In genomic region chr22:25572708-25573161, GRCh38 we compare ENCODE assay signal across 13 cellular contexts. TPM values are rescaled to one million over a fixed set of nuclear protein-coding genes. Genes with fewer than 3 reads are reported as not detected.
DNase-seq lines count a peak whose midpoint lies in the region; ATAC-seq, FAIRE-seq and TF ChIP-seq lines count a peak whose summit lies in the region.
"Had no signal": no experiment of that assay in that cellular context is flagged by ENCODE, and none has a peak within 500 bp of the region (broad histone marks: within the 10 kb centered on the region; RNA-seq: fewer than 3 reads in every experiment).

No MANE protein-coding gene starts in this region.

- no peak overlapping the region for H3K4me3 Mint-ChIP-seq in activated CD4-positive, alpha-beta T cell treated with anti-CD3 and anti-CD28 coated beads for 36 hours
- H3K4me3 Mint-ChIP-seq: natural killer cell had no signal

- no peaks in the 10 kb centered on the region for H3K36me3 Mint-ChIP-seq in activated CD4-positive, alpha-beta T cell treated with anti-CD3 and anti-CD28 coated beads for 36 hours (ENCODE audit: low read depth)
- H3K36me3 Mint-ChIP-seq: natural killer cell had no signal

- H3K4me1 Mint-ChIP-seq in activated CD4-positive, alpha-beta T cell treated with anti-CD3 and anti-CD28 coated beads for 36 hours: peaks cover 11% of the 10 kb centered on the region
- H3K4me1 Mint-ChIP-seq: natural killer cell had no signal

- POLR2A ChIA-PET in activated CD4-positive, alpha-beta T cell treated with anti-CD3 and anti-CD28 coated beads for 36 hours (lab: Charles Lee): no interaction called here

- intact Hi-C loops in activated CD4-positive, alpha-beta T cell treated with anti-CD3 and anti-CD28 coated beads for 36 hours (cut with DNase I, micrococcal nuclease): no loop called here

- CTCF ChIA-PET in activated CD4-positive, alpha-beta T cell treated with anti-CD3 and anti-CD28 coated beads for 36 hours (lab: Charles Lee): no interaction called here

- no peaks in the 10 kb centered on the region for H3K9me3 Mint-ChIP-seq in activated CD4-positive, alpha-beta T cell treated with anti-CD3 and anti-CD28 coated beads for 36 hours (ENCODE audit: low read depth)
- H3K9me3 Mint-ChIP-seq: natural killer cell had no signal

- no peak for DNase-seq in activated CD4-positive, alpha-beta T cell treated with anti-CD3 and anti-CD28 coated beads for 36 hours
- DNase-seq in activated CD4-positive, alpha-beta T cell treated with anti-CD3 and anti-CD28 coated beads, Interleukin-2, amount 50 U/mL, for 4 hours: no peak
- DNase-seq in NOMO-1 treated with dmso at 0.1 percent for 144 hours (lab: John Stamatoyannopoulos, UW; ENCODE audit: unreplicated experiment) (peak; percentile 19), hypothalamus (lab: John Stamatoyannopoulos, UW) (no peak), D721Med (ENCODE audit: insufficient read length, low spot score) (no peak)
- no peak for DNase-seq in stimulated activated naive CD8-positive, alpha-beta T cell treated with anti-CD3 and anti-CD28 coated beads, Interleukin-15, Interleukin-2, amounts not matched to agents 100 U/mL and 50 U/mL, for 24 hours
- no peak for DNase-seq in stimulated activated CD8-positive, alpha-beta memory T cell treated with anti-CD3 and anti-CD28 coated beads, Interleukin-4, amount 100 ng/mL, for 48 hours
- DNase-seq: DND-41, natural killer cell, NCI-H774 had no signal

- H3K27ac Mint-ChIP-seq in activated CD4-positive, alpha-beta T cell treated with anti-CD3 and anti-CD28 coated beads for 36 hours: no peak overlapping the region
- H3K27ac Mint-ChIP-seq: natural killer cell had no signal

- FAIRE-seq in D721Med (lab: Jason Lieb, UNC): no peak
- FAIRE-seq: A204.1, bronchial epithelial cell had no signal

- peaks cover 4% of the 10 kb centered on the region for H3K27me3 Mint-ChIP-seq in activated CD4-positive, alpha-beta T cell treated with anti-CD3 and anti-CD28 coated beads for 36 hours

- no peak for TF ChIP-seq CTCF in D721Med (IDR thresholded peaks at IDR 0.05; ENCODE audit: insufficient read depth, missing control alignments)

- peak; percentile 86 for ATAC-seq in activated CD4-positive, alpha-beta T cell treated with anti-CD3 and anti-CD28 coated beads for 36 hours
- ATAC-seq in HG02642 (IDR thresholded peaks at IDR 0.05; ENCODE audit: poor library complexity, unreplicated experiment): peak; percentile 52
- ATAC-seq in stimulated activated naive CD8-positive, alpha-beta T cell treated with anti-CD3 and anti-CD28 coated beads, Interleukin-15, Interleukin-2, amounts not matched to agents 100 U/mL and 50 U/mL, for 24 hours: peak; percentile 49
- ATAC-seq: natural killer cell had no signal

RNA-seq across cellular contexts. Expression of gene GRK3, which starts 8.3 kb away (rescaled TPM):
- total RNA-seq in activated CD4-positive, alpha-beta T cell treated with anti-CD3 and anti-CD28 coated beads for 36 hours: 1 to 10 TPM; 8.6 to 9.2 TPM
